ENCODE assay signal across 23 cellular contexts in genomic region chr11:35155677-35156076, GRCh38. TPM values are rescaled to one million over a fixed set of nuclear protein-coding genes. Genes with fewer than 3 reads are reported as not detected.
DNase-seq lines count a peak whose midpoint lies in the region; TF ChIP-seq lines count a peak whose summit lies in the region.
"Had no signal": no experiment of that assay in that cellular context is flagged by ENCODE, and none has a peak within 500 bp of the region (broad histone marks: within the 10 kb centered on the region; RNA-seq: fewer than 3 reads in every experiment).

No MANE protein-coding gene starts in this region.

- H3K4me3 Mint-ChIP-seq in activated naive CD4-positive, alpha-beta T cell treated with anti-CD3 and anti-CD28 coated beads, Interleukin-2, amount 50 U/mL, for 24 hours: peak overlapping the region; percentile 52
- H3K4me3 Mint-ChIP-seq in activated naive CD8-positive, alpha-beta T cell treated with anti-CD3 and anti-CD28 coated beads for 36 hours: no peak overlapping the region
- H3K4me3 Mint-ChIP-seq: natural killer cell treated with Interleukin-12 subunit alpha and Interleukin-12 subunit beta and Interleukin-15 and Interleukin-18, amount 100 ng/mL, for 72 hours had no signal

- no peaks in the 10 kb centered on the region for H3K27me3 Mint-ChIP-seq in activated naive CD4-positive, alpha-beta T cell treated with anti-CD3 and anti-CD28 coated beads, Interleukin-2, amount 50 U/mL, for 24 hours
- H3K27me3 Mint-ChIP-seq in activated naive CD8-positive, alpha-beta T cell treated with anti-CD3 and anti-CD28 coated beads for 36 hours: no peaks in the 10 kb centered on the region
- H3K27me3 Mint-ChIP-seq: natural killer cell treated with Interleukin-12 subunit alpha and Interleukin-12 subunit beta and Interleukin-15 and Interleukin-18, amount 100 ng/mL, for 72 hours had no signal

- H3K9me3 ChIP-seq in vagina: no peaks in the 10 kb centered on the region
- H3K9me3 ChIP-seq: adrenal gland had no signal

- no peaks in the 10 kb centered on the region for H3K36me3 ChIP-seq in vagina
- H3K36me3 ChIP-seq: adrenal gland had no signal

- TF ChIP-seq CTCF in vagina (IDR thresholded peaks at IDR 0.05): no peak

- peaks cover 53% of the 10 kb centered on the region for H3K36me3 Mint-ChIP-seq in activated naive CD4-positive, alpha-beta T cell treated with anti-CD3 and anti-CD28 coated beads, Interleukin-2, amount 50 U/mL, for 24 hours
- H3K36me3 Mint-ChIP-seq in activated naive CD8-positive, alpha-beta T cell treated with anti-CD3 and anti-CD28 coated beads for 36 hours: peaks cover 91% of the 10 kb centered on the region

- no peak for TF ChIP-seq POLR2A in vagina (IDR thresholded peaks at IDR 0.05)

- no peaks in the 10 kb centered on the region for H3K27me3 ChIP-seq in vagina
- H3K27me3 ChIP-seq: adrenal gland had no signal

- peak overlapping the region; percentile 47 for H3K27ac ChIP-seq in vagina
- H3K27ac ChIP-seq: adrenal gland, parathyroid adenoma had no signal

- DNase-seq in activated naive CD4-positive, alpha-beta T cell (lab: John Stamatoyannopoulos, UW): no peak
- DNase-seq in NCI-H187 (lab: John Stamatoyannopoulos, UW): peak; percentile 25 to 63
- DNase-seq in activated naive CD8-positive, alpha-beta T cell treated with anti-CD3 and anti-CD28 coated beads for 36 hours: no peak
- no peak for DNase-seq in vagina (ENCODE audit: extremely low spot score in 2 of 2)
- no peak for DNase-seq in mesenteric fat pad (ENCODE audit: low spot score)
- DNase-seq in DMS53 (lab: John Stamatoyannopoulos, UW): no peak
- DNase-seq in NCI-H510A treated with DMSO at 0.1 percent for 48 hours (lab: John Stamatoyannopoulos, UW): no peak
- DNase-seq: ACHN; adrenal gland; cortex of kidney; DMS 273 treated with DMSO at 0.1 percent for 48 hours; HCEC 1CT; head of caudate nucleus; left colon; MM.1S; NCI-H2227 treated with DMSO at 0.1 percent for 48 hours; NCI-H748 treated with DMSO at 0.1 percent for 48 hours; stimulated activated CD4-positive, alpha-beta T cell treated with anti-CD3 and anti-CD28 coated beads, Interleukin-15, amount 100 ng/mL, for 24 hours; T1000 had no signal

- intact Hi-C loops in vagina (cut with DNase I): loop anchor here (10.0 kb wide), 1 partner anchor 61 kb away; no protein-coding TSS in a partner anchor

- H3K9me3 Mint-ChIP-seq in activated naive CD4-positive, alpha-beta T cell treated with anti-CD3 and anti-CD28 coated beads, Interleukin-2, amount 50 U/mL, for 24 hours: peaks cover 9% of the 10 kb centered on the region
- peaks cover 10% of the 10 kb centered on the region for H3K9me3 Mint-ChIP-seq in activated naive CD8-positive, alpha-beta T cell treated with anti-CD3 and anti-CD28 coated beads for 36 hours

- H3K27ac Mint-ChIP-seq in activated naive CD4-positive, alpha-beta T cell treated with anti-CD3 and anti-CD28 coated beads, Interleukin-2, amount 50 U/mL, for 24 hours: peak overlapping the region; percentile 86
- H3K27ac Mint-ChIP-seq in activated naive CD8-positive, alpha-beta T cell treated with anti-CD3 and anti-CD28 coated beads for 36 hours: peak overlapping the region; percentile 62

- H3K4me1 Mint-ChIP-seq in activated naive CD4-positive, alpha-beta T cell treated with anti-CD3 and anti-CD28 coated beads, Interleukin-2, amount 50 U/mL, for 24 hours: peaks cover 99% of the 10 kb centered on the region
- peaks cover 94% of the 10 kb centered on the region for H3K4me1 Mint-ChIP-seq in activated naive CD8-positive, alpha-beta T cell treated with anti-CD3 and anti-CD28 coated beads for 36 hours

- H3K4me3 ChIP-seq in vagina: no peak overlapping the region
- H3K4me3 ChIP-seq: adrenal gland, K562 had no signal

- H3K4me1 ChIP-seq in vagina: peaks cover 97% of the 10 kb centered on the region
- H3K4me1 ChIP-seq: parathyroid adenoma had no signal

RNA-seq across cellular contexts. Expression of gene CD44, which starts 16.7 kb away (rescaled TPM):
- total RNA-seq in activated naive CD8-positive, alpha-beta T cell treated with anti-CD3 and anti-CD28 coated beads for 36 hours: 100 to 1,000 TPM; 380 to 428 TPM
- total RNA-seq in vagina: 869 TPM
- 280 TPM for total RNA-seq in mesenteric fat pad

Comparison
In these comparisons a context has a peak if more than half of its experiments do, and no peak if none do; other contexts are left out.
1. DNase-seq: peak in NCI-H187 (2 of 2); none in activated naive CD4-positive, alpha-beta T cell (0 of 4), activated naive CD8-positive, alpha-beta T cell treated with anti-CD3 and anti-CD28 coated beads for 36 hours (single experiment), vagina (0 of 2), mesenteric fat pad (single experiment), DMS53 (single experiment) and NCI-H510A treated with DMSO at 0.1 percent for 48 hours (single experiment).